ENCODE assay signal across 9 cellular contexts in genomic region chr11:113675003-113675471, GRCh38. TPM values are rescaled to one million over a fixed set of nuclear protein-coding genes. Genes with fewer than 3 reads are reported as not detected.
A peak's percentile ranks its signal among the peaks of the same experiment; 100 is the strongest.
DNase-seq lines count a peak whose midpoint lies in the region; ATAC-seq and TF ChIP-seq lines count a peak whose summit lies in the region.
"Had no signal": no experiment of that assay in that cellular context is flagged by ENCODE, and none has a peak within 500 bp of the region (broad histone marks: within the 10 kb centered on the region; RNA-seq: fewer than 3 reads in every experiment).

No MANE protein-coding gene starts in this region.

- no peak overlapping the region for H2AFZ ChIP-seq in SK-N-SH (ENCODE audit: low read depth)
- H2AFZ ChIP-seq in neuronal stem cell (ENCODE audit: low read length), result peak overlapping the region; percentile 58

- no peak overlapping the region for H3K18ac ChIP-seq in neuronal stem cell (ENCODE audit: low read length)

- H3K9me2 ChIP-seq in SK-N-SH, result no peaks in the 10 kb centered on the region

- H3K14ac ChIP-seq in neuronal stem cell (ENCODE audit: low read length), result no peak overlapping the region

- intact Hi-C loops in upper lobe of right lung (cut with DNase I), result no loop called here

- H3K23ac ChIP-seq in neuronal stem cell (ENCODE audit: low read depth, low read length, poor library complexity), result no peak overlapping the region

- H3K36me3 ChIP-seq in SK-N-SH (replicated peaks in 1 of 2; ENCODE audit: control insufficient read depth in 1 of 2, insufficient read depth in 2 of 2, low read length in 1 of 2) (no peaks in the 10 kb centered on the region), neuronal stem cell (replicated peaks in 1 of 2; ENCODE audit: control insufficient read depth in 2 of 2, insufficient read depth in 2 of 2, low read length in 2 of 2) (no peaks in the 10 kb centered on the region), upper lobe of right lung (no peaks in the 10 kb centered on the region)

- H3K27me3 ChIP-seq in SK-N-SH (ENCODE audit: insufficient read depth) (peaks cover 5% of the 10 kb centered on the region; the same call in 1 of the 2 replicates), neuronal stem cell (ENCODE audit: control insufficient read depth in 3 of 3, insufficient read depth in 3 of 3, low read depth in 1 of 3, low read length in 3 of 3) (no peaks in the 10 kb centered on the region), upper lobe of right lung (no peaks in the 10 kb centered on the region)

- H2AK5ac ChIP-seq in neuronal stem cell (ENCODE audit: low read depth, low read length), result no peak overlapping the region

- POLR2A ChIA-PET in SK-N-SH (lab: Yijun Ruan, JAX), result no interaction called here

- no peak overlapping the region for H4K8ac ChIP-seq in neuronal stem cell (ENCODE audit: low read depth, low read length)

- H3K4me1 ChIP-seq in SK-N-SH (ENCODE audit: control insufficient read depth in 1 of 2, insufficient read depth in 2 of 2, low read depth in 1 of 2, low read length in 1 of 2) (peaks cover 6 to 9% of the 10 kb centered on the region in 2 experiments; a peak in 2 of 4 replicates), neuronal stem cell (ENCODE audit: control insufficient read depth in 2 of 2, insufficient read depth in 1 of 2, low read depth in 1 of 2, low read length in 2 of 2) (peaks cover 14 to 23% of the 10 kb centered on the region in 2 donors), upper lobe of right lung (no peaks in the 10 kb centered on the region)

- H2BK12ac ChIP-seq in neuronal stem cell (ENCODE audit: low read length), result no peak overlapping the region

- H3K27ac ChIP-seq in SK-N-SH (ENCODE audit: low read depth in 2 of 2, low read length in 1 of 2), result no peak overlapping the region
- no peak overlapping the region for H3K27ac ChIP-seq in neuronal stem cell (replicated peaks; ENCODE audit: low read length)
- no peak overlapping the region for H3K27ac ChIP-seq in upper lobe of right lung

- CTCF ChIA-PET in SK-N-SH (lab: Yijun Ruan, JAX), result interaction anchor here (1.4 kb wide), 1 partner anchor 12 kb away, joined by 3 read pairs; no protein-coding TSS in a partner anchor

- no peaks in the 10 kb centered on the region for H3K79me2 ChIP-seq in SK-N-SH (ENCODE audit: insufficient read depth)

- H3K4me2 ChIP-seq in SK-N-SH, result no peak overlapping the region
- H3K4me2 ChIP-seq in neuronal stem cell (ENCODE audit: insufficient read depth, low read length, poor library complexity, severe bottlenecking), result no peak overlapping the region

- ATAC-seq in GM19023 (IDR thresholded peaks at IDR 0.05; ENCODE audit: unreplicated experiment) (peak; percentile 83), HG02798 (IDR thresholded peaks at IDR 0.05; ENCODE audit: poor library complexity, unreplicated experiment) (peak; percentile 93), upper lobe of right lung (no peak)

- H3K4me3 ChIP-seq in SK-N-SH (ENCODE audit: low read depth in 2 of 2, low read length in 1 of 2) (no peak overlapping the region), neuronal stem cell (ENCODE audit: low read length in 2 of 2) (no peak overlapping the region), upper lobe of right lung (no peak overlapping the region)

- no peak for TF ChIP-seq CTCF in SK-N-SH (IDR thresholded peaks at IDR 0.05)
- no peak for TF ChIP-seq CTCF in upper lobe of right lung (IDR thresholded peaks at IDR 0.05)

- 45% methylated on average over 4 of the region's 4 CpGs for WGBS in SK-N-SH (ENCODE audit: low lambda C conversion rate)
- WGBS in neuronal stem cell (ENCODE audit: extremely low coverage in 2 of 2, insufficient read length in 2 of 2, insufficient replicate concordance in 1 of 2), 2 donors, result no CpG with 5 or more reads among the region's 4 CpGs

- H4K20me1 ChIP-seq in SK-N-SH (ENCODE audit: insufficient read depth), result no peaks in the 10 kb centered on the region

- no peak for TF ChIP-seq RAD21 in SK-N-SH (IDR thresholded peaks at IDR 0.05; ENCODE audit: low read length)

- no peaks in the 10 kb centered on the region for H3K79me1 ChIP-seq in neuronal stem cell (ENCODE audit: low read depth, low read length)

- DNase-seq in SK-N-SH (no peak), neuronal stem cell (ENCODE audit: low spot score) (no peak), RPMI8226 (no peak), upper lobe of right lung (no peak), NCI-H1694 (lab: John Stamatoyannopoulos, UW) (no peak), pons (ENCODE audit: low spot score) (no peak)

- no peak overlapping the region for H4K91ac ChIP-seq in neuronal stem cell (ENCODE audit: low read depth, low read length, poor library complexity)

- H3K9me3 ChIP-seq in SK-N-SH (no peaks in the 10 kb centered on the region), neuronal stem cell (replicated peaks in 1 of 2; ENCODE audit: control insufficient read depth in 2 of 2, insufficient read depth in 1 of 2, low read depth in 1 of 2, low read length in 2 of 2) (no peaks in the 10 kb centered on the region), upper lobe of right lung (no peaks in the 10 kb centered on the region)

- no peak overlapping the region for H3K4ac ChIP-seq in neuronal stem cell (ENCODE audit: low read length)

- H2BK5ac ChIP-seq in neuronal stem cell (ENCODE audit: low read length), result no peak overlapping the region

- H2BK15ac ChIP-seq in neuronal stem cell (ENCODE audit: low read length), result no peak overlapping the region

- H3F3A ChIP-seq in SK-N-SH (replicated peaks; ENCODE audit: insufficient read depth), result no peaks in the 10 kb centered on the region

- H2BK120ac ChIP-seq in neuronal stem cell (ENCODE audit: low read depth, low read length), result no peak overlapping the region

- TF ChIP-seq EP300 in SK-N-SH (IDR thresholded peaks at IDR 0.05; ENCODE audit: borderline replicate concordance in 1 of 2, low read depth in 1 of 2, low read length in 1 of 2), result no peak

- H3K9ac ChIP-seq in SK-N-SH (no peak overlapping the region), neuronal stem cell (ENCODE audit: low read depth, low read length, poor library complexity) (no peak overlapping the region)

TF ChIP-seq in SK-N-SH, 30 proteins besides CTCF, POLR2A, EP300 and RAD21:
- TF ChIP-seq GATA2 (CRISPR knock-in tag; IDR thresholded peaks at IDR 0.05), result no peak
- no peak for TF ChIP-seq RCOR1 (IDR thresholded peaks at IDR 0.05; ENCODE audit: low read length)
- no peak for TF ChIP-seq JUND (IDR thresholded peaks at IDR 0.05)
- no peak for TF ChIP-seq POLR2AphosphoS5 (IDR thresholded peaks at IDR 0.05; ENCODE audit: low read depth, low read length)
- no peak for TF ChIP-seq SMC3 (IDR thresholded peaks at IDR 0.05; ENCODE audit: low read depth, low read length)
- TF ChIP-seq ZBTB33 (IDR thresholded peaks at IDR 0.05; ENCODE audit: borderline replicate concordance, low read depth), result no peak
- 0 out of 2 replicates have a peak, but pooled peaks have one; percentile 17 for TF ChIP-seq FOSL2 (IDR thresholded peaks at IDR 0.05; ENCODE audit: borderline replicate concordance, low read depth)
- TF ChIP-seq NFIC (IDR thresholded peaks at IDR 0.05; ENCODE audit: borderline replicate concordance), result 0 out of 2 replicates have a peak, but pooled peaks have one; percentile 11
- TF ChIP-seq SIN3A (IDR thresholded peaks at IDR 0.05; ENCODE audit: borderline replicate concordance, low read depth, low read length), result no peak
- TF ChIP-seq MEF2A (IDR thresholded peaks at IDR 0.05; ENCODE audit: borderline replicate concordance, low read depth), result no peak
- TF ChIP-seq IRF3 (IDR thresholded peaks at IDR 0.05; ENCODE audit: low read depth, low read length), result no peak

RNA-seq across cellular contexts. Expression of gene TMPRSS5, which starts 31.1 kb away (rescaled TPM):
- 0.28 and 0.29 TPM in 2 replicates for polyA plus RNA-seq in SK-N-SH (2012; rRNA removed)
- 0.01 and 0.04 TPM in 2 replicates for polyA plus RNA-seq in SK-N-SH (2012; cell fraction: cytosol; rRNA removed)
- polyA plus RNA-seq in SK-N-SH (2012; cell fraction: nucleus; rRNA removed), result 1.4 and 1.6 TPM in 2 replicates
- 0.35 TPM for polyA plus RNA-seq in neuronal stem cell (2013, experiment 1 of 2)
- 0.22 TPM for polyA plus RNA-seq in neuronal stem cell (2013, experiment 2 of 2)
- total RNA-seq in upper lobe of right lung, result 0.69 TPM
- total RNA-seq: mononuclear cell had no signal
